Comparison of ENCODE assay signal across 33 cellular contexts in the genomic region with DNA sequence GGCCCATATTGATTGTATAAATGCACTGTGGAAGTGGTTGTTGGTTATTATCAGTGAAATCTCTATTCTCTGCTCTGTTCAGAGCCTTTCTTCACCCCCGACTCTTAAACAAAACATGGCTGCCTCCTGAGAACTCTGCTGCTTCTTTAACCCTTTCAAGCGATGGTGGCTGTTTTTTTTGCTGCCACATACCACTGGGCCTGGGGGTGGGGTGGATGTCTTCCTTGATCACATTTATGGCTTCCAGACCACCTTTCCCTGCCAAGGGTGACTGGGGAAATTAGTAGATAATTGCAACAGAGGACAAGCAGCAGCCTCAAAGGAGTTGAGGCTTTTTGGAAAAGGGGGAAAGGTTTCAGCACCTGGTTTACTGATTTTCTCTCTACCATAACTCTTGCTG.
"Had no signal": no experiment of that assay in that cellular context is flagged by ENCODE, and none has a peak within 500 bp of the region (broad histone marks: within the 10 kb centered on the region; RNA-seq: fewer than 3 reads in every experiment).

No MANE protein-coding gene starts in this region.

- H3K4me1 Mint-ChIP-seq: activated naive CD4-positive, alpha-beta T cell treated with anti-CD3 and anti-CD28 coated beads, Interleukin-2, amount 50 U/mL, for 24 hours; activated naive CD8-positive, alpha-beta T cell treated with anti-CD3 and anti-CD28 coated beads, Interleukin-2, amount 10 ng/mL, durations not matched to agents 7 days and 5 days; central memory CD8-positive, alpha-beta T cell had no signal

- H3K9me3 ChIP-seq: ascending aorta, SJSA1 had no signal

- H3K4me1 ChIP-seq: ascending aorta, SJSA1 had no signal

- H3K4me3 Mint-ChIP-seq: activated CD4-positive, alpha-beta T cell treated with anti-CD3 and anti-CD28 coated beads, Interleukin-2, amount 10 ng/mL, durations not matched to agents 24 days and 14 days; activated CD8-positive, alpha-beta T cell treated with anti-CD3 and anti-CD28 coated beads, Interleukin-2, amount 10 ng/mL, durations not matched to agents 7 days and 5 days; activated naive CD4-positive, alpha-beta T cell treated with anti-CD3 and anti-CD28 coated beads, Interleukin-2, amount 50 U/mL, for 24 hours; activated naive CD8-positive, alpha-beta T cell treated with anti-CD3 and anti-CD28 coated beads, Interleukin-2, amount 10 ng/mL, durations not matched to agents 7 days and 5 days; activated T-cell treated with anti-CD3 and anti-CD28 coated beads, Interleukin-2, amount 50 U/mL, for 24 hours; central memory CD8-positive, alpha-beta T cell had no signal

- ATAC-seq: activated CD8-positive, alpha-beta T cell treated with anti-CD3 and anti-CD28 coated beads, Interleukin-2, amount 10 ng/mL, durations not matched to agents 7 days and 5 days; Panc1 had no signal

- H3K27me3 Mint-ChIP-seq: activated CD4-positive, alpha-beta T cell treated with anti-CD3 and anti-CD28 coated beads, Interleukin-2, amount 10 ng/mL, durations not matched to agents 24 days and 14 days; activated naive CD4-positive, alpha-beta T cell treated with anti-CD3 and anti-CD28 coated beads, Interleukin-2, amount 50 U/mL, for 24 hours; activated naive CD8-positive, alpha-beta T cell treated with anti-CD3 and anti-CD28 coated beads, Interleukin-2, amount 10 ng/mL, durations not matched to agents 7 days and 5 days; activated T-cell treated with anti-CD3 and anti-CD28 coated beads, Interleukin-2, amount 50 U/mL, for 24 hours; central memory CD8-positive, alpha-beta T cell had no signal

- DNase-seq: activated CD4-positive, alpha-beta T cell treated with anti-CD3 and anti-CD28 coated beads for 1 hour; activated CD4-positive, alpha-beta T cell treated with anti-CD3 and anti-CD28 coated beads, Interleukin-2, amount 10 ng/mL, durations not matched to agents 24 days and 14 days; activated CD4-positive, alpha-beta T cell treated with anti-CD3 and anti-CD28 coated beads, Interleukin-2, amount 50 U/mL, for 48 hours; activated CD4-positive, CD25-positive, alpha-beta regulatory T cell; activated CD8-positive, alpha-beta T cell treated with anti-CD3 and anti-CD28 coated beads, Interleukin-2, amount 10 ng/mL, durations not matched to agents 7 days and 5 days; activated gamma-delta T cell; activated naive CD4-positive, alpha-beta T cell treated with Interleukin-2 at 50 U/mL for 16 hours; activated naive CD8-positive, alpha-beta T cell treated with anti-CD3 and anti-CD28 coated beads, Interleukin-2, amount 10 ng/mL, durations not matched to agents 7 days and 5 days; activated T-cell treated with anti-CD3 and anti-CD28 coated beads, Interleukin-2, amount 50 U/mL, for 24 hours; amygdala; Kasumi-1; KG1; MM.1S; MV-4-11; NCI-H1092; NCI-H1417; NCI-H146; NCI-H187; NCI-H2029 treated with DMSO at 0.1 percent for 48 hours; NCI-H226; NCI-H446 treated with DMSO at 0.1 percent for 48 hours; NCI-H524; NCI-H69; SHP77 treated with DMSO at 0.1 percent for 48 hours; T1000; WERI-Rb-1 had no signal

- H3K27ac Mint-ChIP-seq: activated CD4-positive, alpha-beta T cell treated with anti-CD3 and anti-CD28 coated beads, Interleukin-2, amount 10 ng/mL, durations not matched to agents 24 days and 14 days; activated CD8-positive, alpha-beta T cell treated with anti-CD3 and anti-CD28 coated beads, Interleukin-2, amount 10 ng/mL, durations not matched to agents 7 days and 5 days; activated naive CD8-positive, alpha-beta T cell treated with anti-CD3 and anti-CD28 coated beads, Interleukin-2, amount 10 ng/mL, durations not matched to agents 7 days and 5 days; activated T-cell treated with anti-CD3 and anti-CD28 coated beads, Interleukin-2, amount 50 U/mL, for 24 hours had no signal

- H3K4me3 ChIP-seq: ascending aorta, cardiac muscle cell, SJSA1 had no signal

- H3K9me3 Mint-ChIP-seq: activated CD4-positive, alpha-beta T cell treated with anti-CD3 and anti-CD28 coated beads, Interleukin-2, amount 10 ng/mL, durations not matched to agents 24 days and 14 days; activated naive CD4-positive, alpha-beta T cell treated with anti-CD3 and anti-CD28 coated beads, Interleukin-2, amount 50 U/mL, for 24 hours; activated naive CD8-positive, alpha-beta T cell treated with anti-CD3 and anti-CD28 coated beads, Interleukin-2, amount 10 ng/mL, durations not matched to agents 7 days and 5 days; activated T-cell treated with anti-CD3 and anti-CD28 coated beads, Interleukin-2, amount 50 U/mL, for 24 hours; activated T-helper 2 cell treated with anti-CD3 and anti-CD28 coated beads, Interferon-gamma antibody, Interleukin-2, Interleukin-4, amounts not matched to agents 10 μg/mL and 5 μg/mL and 100 μg/mL, durations not matched to agents 14 hours and 24 hours and 36 hours; central memory CD8-positive, alpha-beta T cell had no signal

- H3K27ac ChIP-seq: ascending aorta, cardiac muscle cell, SJSA1, WERI-Rb-1 had no signal
